15 cellular contexts compared by ENCODE assay signal in genomic region chr22:20227363-20227762, GRCh38. TPM values are rescaled to one million over a fixed set of nuclear protein-coding genes. Genes with fewer than 3 reads are reported as not detected.
DNase-seq lines count a peak whose midpoint lies in the region; ATAC-seq and TF ChIP-seq lines count a peak whose summit lies in the region.
"Had no signal": no experiment of that assay in that cellular context is flagged by ENCODE, and none has a peak within 500 bp of the region (broad histone marks: within the 10 kb centered on the region; RNA-seq: fewer than 3 reads in every experiment).

No MANE protein-coding gene starts in this region.

- peaks cover 6% of the 10 kb centered on the region for H3K79me1 ChIP-seq in neuronal stem cell (ENCODE audit: low read depth, low read length)

- H3K4ac ChIP-seq in neuronal stem cell (ENCODE audit: low read length): no peak overlapping the region

- H2BK5ac ChIP-seq in neuronal stem cell (ENCODE audit: low read length): peak overlapping the region; percentile 68

- H3K27ac ChIP-seq in ascending aorta (peak overlapping the region; percentile 23 to 59), neuronal stem cell (replicated peaks; ENCODE audit: low read length) (no peak overlapping the region)
- H3K27ac ChIP-seq: 22Rv1; BLaER1 treated with 17β-estradiol and CSF1 and Interleukin-3, amounts not matched to agents 10 nM and 100 nM had no signal

- intact Hi-C loops in ascending aorta (cut with DNase I): no loop called here

- H3K9me3 ChIP-seq in ascending aorta: no peaks in the 10 kb centered on the region
- peaks cover 0 to 14% of the 10 kb centered on the region in 2 donors for H3K9me3 ChIP-seq in neuronal stem cell (replicated peaks in 1 of 2; ENCODE audit: control insufficient read depth in 2 of 2, insufficient read depth in 1 of 2, low read depth in 1 of 2, low read length in 2 of 2)
- H3K9me3 ChIP-seq: HAP-1 had no signal

- H3K4me2 ChIP-seq in neuronal stem cell (ENCODE audit: insufficient read depth, low read length, poor library complexity, severe bottlenecking): no peak overlapping the region

- H2AK5ac ChIP-seq in neuronal stem cell (ENCODE audit: low read depth, low read length): peak overlapping the region; percentile 89

- no peak overlapping the region for H2BK12ac ChIP-seq in neuronal stem cell (ENCODE audit: low read length)

- no peak overlapping the region for H2AFZ ChIP-seq in neuronal stem cell (ENCODE audit: low read length)

- H3K4me1 ChIP-seq in ascending aorta (peaks cover 32 to 50% of the 10 kb centered on the region in 2 donors), neuronal stem cell (ENCODE audit: control insufficient read depth in 2 of 2, insufficient read depth in 1 of 2, low read depth in 1 of 2, low read length in 2 of 2) (peaks cover 0 to 11% of the 10 kb centered on the region in 2 donors)
- H3K4me1 ChIP-seq: HAP-1 had no signal

- no peak for TF ChIP-seq CTCF in ascending aorta (IDR thresholded peaks at IDR 0.05)

- H4K8ac ChIP-seq in neuronal stem cell (ENCODE audit: low read depth, low read length): no peak overlapping the region

- H2BK120ac ChIP-seq in neuronal stem cell (ENCODE audit: low read depth, low read length): no peak overlapping the region

- H3K4me3 ChIP-seq in ascending aorta (no peak overlapping the region), neuronal stem cell (ENCODE audit: low read length in 2 of 2) (no peak overlapping the region)
- H3K4me3 ChIP-seq: BLaER1 treated with 17β-estradiol and CSF1 and Interleukin-3, amounts not matched to agents 10 nM and 100 nM; HAP-1 had no signal

- H4K91ac ChIP-seq in neuronal stem cell (ENCODE audit: low read depth, low read length, poor library complexity): no peak overlapping the region

- H3K9ac ChIP-seq in neuronal stem cell (ENCODE audit: low read depth, low read length, poor library complexity): no peak overlapping the region

- peak; percentile 18 for DNase-seq in DMS79 treated with DMSO at 0.1 percent for 48 hours (lab: John Stamatoyannopoulos, UW)
- DNase-seq in DMS79 (lab: John Stamatoyannopoulos, UW): no peak
- no peak for DNase-seq in ascending aorta (ENCODE audit: low spot score in 2 of 2)
- DNase-seq in neuronal stem cell (ENCODE audit: low spot score): no peak
- no peak for DNase-seq in NCI-H2196 (lab: John Stamatoyannopoulos, UW; ENCODE audit: unreplicated experiment)
- DNase-seq: CD4-positive, alpha-beta T cell; CD8-positive, alpha-beta memory T cell; DMS 273 treated with DMSO at 0.1 percent for 48 hours; DND-41; GOT3 had no signal

- H2BK15ac ChIP-seq in neuronal stem cell (ENCODE audit: low read length): no peak overlapping the region

- peak overlapping the region; percentile 67 for H3K18ac ChIP-seq in neuronal stem cell (ENCODE audit: low read length)

- no peak for ATAC-seq in HG03342 (IDR thresholded peaks at IDR 0.05; ENCODE audit: unreplicated experiment)

- no peaks in the 10 kb centered on the region for H3K36me3 ChIP-seq in ascending aorta
- peaks cover 0 to 6% of the 10 kb centered on the region in 2 donors for H3K36me3 ChIP-seq in neuronal stem cell (replicated peaks in 1 of 2; ENCODE audit: control insufficient read depth in 2 of 2, insufficient read depth in 2 of 2, low read length in 2 of 2)
- H3K36me3 ChIP-seq: BLaER1 treated with 17β-estradiol and CSF1 and Interleukin-3, amounts not matched to agents 10 nM and 100 nM; HAP-1 had no signal

- WGBS in neuronal stem cell (ENCODE audit: extremely low coverage in 2 of 2, insufficient read length in 2 of 2, insufficient replicate concordance in 1 of 2), 2 donors: no CpG with 5 or more reads among the region's 7 CpGs

- no peak overlapping the region for H3K14ac ChIP-seq in neuronal stem cell (ENCODE audit: low read length)

- no peaks in the 10 kb centered on the region for H3K27me3 ChIP-seq in ascending aorta
- peaks cover 0 to 56% (median 2%) of the 10 kb centered on the region in 3 experiments for H3K27me3 ChIP-seq in neuronal stem cell (ENCODE audit: control insufficient read depth in 3 of 3, insufficient read depth in 3 of 3, low read depth in 1 of 3, low read length in 3 of 3)

- H3K23ac ChIP-seq in neuronal stem cell (ENCODE audit: low read depth, low read length, poor library complexity): peak overlapping the region; percentile 34

RNA-seq across cellular contexts. Expression of gene RTN4R, which starts 40.8 kb away (rescaled TPM):
- 0.43 TPM for total RNA-seq in ascending aorta
- polyA plus RNA-seq in neuronal stem cell (2013, experiment 1 of 2): 23.2 TPM
- 22.9 TPM for polyA plus RNA-seq in neuronal stem cell (2013, experiment 2 of 2)
- polyA plus RNA-seq: CD14-positive monocyte had no signal
